9 cellular contexts compared by ENCODE assay signal in genomic region chr21:33268392-33268735, GRCh38. TPM values are rescaled to one million over a fixed set of nuclear protein-coding genes. Genes with fewer than 3 reads are reported as not detected.
DNase-seq lines count a peak whose midpoint lies in the region; ATAC-seq and TF ChIP-seq lines count a peak whose summit lies in the region.
"Had no signal": no experiment of that assay in that cellular context is flagged by ENCODE, and none has a peak within 500 bp of the region (broad histone marks: within the 10 kb centered on the region; RNA-seq: fewer than 3 reads in every experiment).

No MANE protein-coding gene starts in this region.

- DNase-seq in CD8-positive, alpha-beta T cell, result no peak
- DNase-seq in DMS153 (lab: John Stamatoyannopoulos, UW) (no peak), epidermal melanocyte (ENCODE audit: insufficient read length, low spot score) (no peak), NOMO-1 treated with dmso at 0.1 percent for 144 hours (lab: John Stamatoyannopoulos, UW; ENCODE audit: unreplicated experiment) (no peak)
- no peak for DNase-seq in activated CD4-positive, alpha-beta T cell treated with anti-CD3 and anti-CD28 coated beads, Interleukin-2, amount 50 U/mL, for 4 hours
- DNase-seq: activated gamma-delta T cell treated with Interleukin-2 at 50 U/mL for 16 hours had no signal

- POLR2A ChIA-PET in CD8-positive, alpha-beta T cell (lab: Charles Lee), result interaction anchor here (1.4 kb wide), 1 partner anchor 33 kb away, joined by 3 read pairs; no protein-coding TSS in a partner anchor

- peaks cover 38% of the 10 kb centered on the region for H3K4me1 ChIP-seq in CD8-positive, alpha-beta T cell (ENCODE audit: insufficient read depth, low read length)
- peaks cover 0 to 12% of the 10 kb centered on the region in 2 donors for H3K4me1 ChIP-seq in esophagus (ENCODE audit: control insufficient read depth in 2 of 2, insufficient read depth in 2 of 2, low read length in 1 of 2)

- no peak overlapping the region for H3K27ac ChIP-seq in CD8-positive, alpha-beta T cell (ENCODE audit: low read depth, low read length)
- peak overlapping the region; percentile 63 to 67 for H3K27ac ChIP-seq in esophagus (ENCODE audit: low read depth in 2 of 2, low read length in 1 of 2)

- peaks cover 59% of the 10 kb centered on the region for H3K4me1 Mint-ChIP-seq in CD8-positive, alpha-beta T cell (ENCODE audit: low read depth)

- peak overlapping the region; percentile 75 for H3K4me3 Mint-ChIP-seq in CD8-positive, alpha-beta T cell

- peaks cover 8% of the 10 kb centered on the region for H3K36me3 ChIP-seq in CD8-positive, alpha-beta T cell (ENCODE audit: insufficient read depth, low read length)
- H3K36me3 ChIP-seq in esophagus (ENCODE audit: control insufficient read depth in 2 of 2, insufficient read depth in 2 of 2, low read length in 1 of 2), result peaks cover 0 to 5% of the 10 kb centered on the region in 2 donors

- H3K27me3 ChIP-seq in CD8-positive, alpha-beta T cell (ENCODE audit: insufficient read depth, low read length), result no peaks in the 10 kb centered on the region
- no peaks in the 10 kb centered on the region for H3K27me3 ChIP-seq in esophagus (ENCODE audit: control insufficient read depth in 1 of 2, insufficient read depth in 2 of 2, low read length in 2 of 2)

- peak overlapping the region; percentile 55 for H3K27ac Mint-ChIP-seq in CD8-positive, alpha-beta T cell

- TF ChIP-seq CTCF in CD8-positive, alpha-beta T cell (IDR thresholded peaks at IDR 0.05), result no peak

- H3K9me3 ChIP-seq in CD8-positive, alpha-beta T cell (ENCODE audit: low read length), result no peaks in the 10 kb centered on the region
- no peaks in the 10 kb centered on the region for H3K9me3 ChIP-seq in esophagus (ENCODE audit: control insufficient read depth in 2 of 2, insufficient read depth in 1 of 2, low read depth in 1 of 2, low read length in 1 of 2)

- ATAC-seq in CD8-positive, alpha-beta T cell, result no peak
- peak; percentile 3 for ATAC-seq in GM19438 (IDR thresholded peaks at IDR 0.05; ENCODE audit: low read depth, unreplicated experiment)
- ATAC-seq in HG03439 (IDR thresholded peaks at IDR 0.05; ENCODE audit: unreplicated experiment), result peak; percentile 27

- H3K36me3 Mint-ChIP-seq in CD8-positive, alpha-beta T cell, result peaks cover 60% of the 10 kb centered on the region

- no peaks in the 10 kb centered on the region for H3K27me3 Mint-ChIP-seq in CD8-positive, alpha-beta T cell (ENCODE audit: low read depth)

- intact Hi-C loops in CD8-positive, alpha-beta T cell (cut with DNase I, micrococcal nuclease), result loop anchor here (2.0 to 5.0 kb wide), 2 partner anchors 70 to 94 kb away; no protein-coding TSS in a partner anchor

- 69 to 78% methylated on average over 7 of the region's 7 CpGs for WGBS in esophagus, 2 donors

- CTCF ChIA-PET in CD8-positive, alpha-beta T cell (lab: Charles Lee), result interaction anchor here (1.2 to 1.4 kb wide), 4 partner anchors 11 to 177 kb away, joined by 3 to 4 read pairs (median 4); no protein-coding TSS in a partner anchor

- no peaks in the 10 kb centered on the region for H3K9me3 Mint-ChIP-seq in CD8-positive, alpha-beta T cell

- H3K4me3 ChIP-seq in CD8-positive, alpha-beta T cell (ENCODE audit: low read depth, low read length), result no peak overlapping the region
- no peak overlapping the region for H3K4me3 ChIP-seq in esophagus (ENCODE audit: low read depth in 1 of 2, low read length in 2 of 2)

RNA-seq across cellular contexts. Expression of gene IL10RB, which starts 2.2 kb away (rescaled TPM):
- total RNA-seq in CD8-positive, alpha-beta T cell, result 1 to 10 TPM; 7.4 to 8.2 TPM
- polyA plus RNA-seq in esophagus, result 10 to 100 TPM; 22.9 to 23.9 TPM

RNA-seq across cellular contexts. Expression of gene IFNAR2, which starts 38.6 kb away (rescaled TPM):
- total RNA-seq in CD8-positive, alpha-beta T cell, result 10 to 100 TPM; 21.9 to 30.0 TPM
- polyA plus RNA-seq in esophagus, result 1 to 10 TPM; 4.5 to 7.2 TPM

RNA-seq across cellular contexts. Expression of gene IFNAR1, which starts 56.4 kb away (rescaled TPM):
- 10 to 100 TPM; 15.1 to 18.6 TPM for total RNA-seq in CD8-positive, alpha-beta T cell
- polyA plus RNA-seq in esophagus, result 10 to 100 TPM in 1 of 2 donors, 1 to 10 TPM in 1; 9.0 to 14.1 TPM
